24 cellular contexts compared by ENCODE assay signal in the genomic region with DNA sequence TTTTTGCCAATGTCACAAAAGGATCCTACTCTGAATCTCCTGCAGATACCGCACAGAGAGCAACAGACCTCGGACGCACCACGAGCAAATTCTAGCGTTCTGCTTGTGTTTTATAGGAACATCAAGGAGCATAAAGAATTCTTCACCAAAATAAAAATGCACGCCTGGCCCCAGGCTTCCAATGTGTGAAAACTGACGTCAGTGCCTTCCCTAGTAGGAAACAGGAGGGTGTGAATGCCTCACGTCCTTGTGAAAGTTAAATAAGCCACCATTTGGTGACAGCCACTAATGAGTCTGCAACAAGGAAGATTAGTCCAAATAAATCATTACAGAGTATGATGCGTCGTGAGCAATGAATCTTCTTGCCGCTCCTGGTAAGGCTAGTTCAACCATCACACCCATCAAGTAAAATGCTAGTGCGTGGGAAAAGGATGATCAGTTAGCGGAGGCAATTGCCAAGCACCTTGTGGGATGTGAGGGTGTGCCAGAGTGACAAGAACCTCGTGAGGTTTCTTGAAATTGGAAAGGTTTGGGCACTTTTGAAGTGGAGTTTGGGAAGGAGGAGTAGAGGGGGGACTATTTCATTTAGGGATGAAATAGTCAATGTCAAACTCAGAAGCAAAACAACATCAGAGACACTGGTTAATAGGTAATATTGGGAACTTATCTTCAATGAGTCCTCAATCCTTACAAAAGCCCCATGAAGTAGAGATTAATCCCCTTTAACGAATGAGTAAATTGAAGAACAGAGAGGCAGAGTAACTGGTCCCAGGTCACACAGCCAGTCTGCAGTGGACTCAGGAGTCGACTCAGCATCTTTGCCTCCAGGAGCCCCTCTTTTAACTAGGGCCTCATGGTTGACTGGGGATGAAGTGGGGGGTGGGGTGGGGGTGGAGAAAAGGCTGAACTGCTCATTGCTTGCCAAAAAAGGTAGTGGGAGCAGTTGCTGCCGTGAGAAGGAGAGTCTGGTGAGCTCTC.
A peak's percentile ranks its signal among the peaks of the same experiment; 100 is the strongest.
DNase-seq lines count a peak whose midpoint lies in the region; ATAC-seq and TF ChIP-seq lines count a peak whose summit lies in the region.
"Had no signal": no experiment of that assay in that cellular context is flagged by ENCODE, and none has a peak within 500 bp of the region (broad histone marks: within the 10 kb centered on the region; RNA-seq: fewer than 3 reads in every experiment).

No MANE protein-coding gene starts in this region.

- H3K9me3 Mint-ChIP-seq in type B pancreatic cell = peaks cover 3% of the 10 kb centered on the region
- H3K9me3 Mint-ChIP-seq: CD4-positive, alpha-beta T cell had no signal

- H3K27me3 Mint-ChIP-seq in type B pancreatic cell = peaks cover 3% of the 10 kb centered on the region
- H3K27me3 Mint-ChIP-seq: CD4-positive, alpha-beta T cell had no signal

- H3K4me1 Mint-ChIP-seq in type B pancreatic cell (ENCODE audit: unreplicated experiment) = peaks cover 18% of the 10 kb centered on the region

- peak; percentile 4 for DNase-seq in ELF-1 (ENCODE audit: low read depth, low spot score)
- peak; percentile 19 for DNase-seq in NCI-H69 (lab: John Stamatoyannopoulos, UW)
- no peak for DNase-seq in type B pancreatic cell (ENCODE audit: extremely low spot score, unreplicated experiment)
- DNase-seq in UCSD-AML1 (lab: John Stamatoyannopoulos, UW; ENCODE audit: unreplicated experiment) = no peak
- no peak for DNase-seq in sigmoid colon
- no peak for DNase-seq in midbrain (lab: John Stamatoyannopoulos, UW)
- DNase-seq: AML-193; CD4-positive, alpha-beta T cell; COR-L47; EL; GF-D8; KBM-7; MV-4-11; NCI-H1105 treated with DMSO at 0.1 percent for 48 hours; NCI-H146; NCI-H1930; NCI-H2107; NCI-H524 treated with DMSO at 0.1 percent for 48 hours; Right ventricle myocardium superior; RPMI8226 had no signal

- no peak overlapping the region for H3K4me3 ChIP-seq in sigmoid colon
- H3K4me3 ChIP-seq: A549; BLaER1 treated with 17β-estradiol and CSF1 and Interleukin-3, amounts not matched to agents 10 nM and 100 nM; SK-N-MC had no signal

- no peaks in the 10 kb centered on the region for H3K36me3 ChIP-seq in sigmoid colon

- TF ChIP-seq EP300 in sigmoid colon (IDR thresholded peaks at IDR 0.05) = no peak

- H3K27me3 ChIP-seq in sigmoid colon = no peaks in the 10 kb centered on the region
- H3K27me3 ChIP-seq: BLaER1 treated with 17β-estradiol and CSF1 and Interleukin-3, amounts not matched to agents 10 nM and 100 nM had no signal

- peak; percentile 46 for ATAC-seq in esophagus mucosa

- intact Hi-C loops in sigmoid colon (cut with DNase I) = no loop called here

- H3K4me3 Mint-ChIP-seq in type B pancreatic cell = no peak overlapping the region
- H3K4me3 Mint-ChIP-seq: CD4-positive, alpha-beta T cell had no signal

- no peaks in the 10 kb centered on the region for H3K9me3 ChIP-seq in sigmoid colon
- H3K9me3 ChIP-seq: A549 had no signal

- 80 to 83% methylated on average over 17 of the region's 17 CpGs for WGBS in sigmoid colon, 2 donors

- no peak for TF ChIP-seq POLR2A in sigmoid colon (IDR thresholded peaks at IDR 0.05)

- peaks cover 4% of the 10 kb centered on the region for H3K36me3 Mint-ChIP-seq in type B pancreatic cell

- TF ChIP-seq CTCF in type B pancreatic cell (conservative IDR thresholded peaks at IDR 0.05) (no peak), sigmoid colon (IDR thresholded peaks at IDR 0.05) (no peak)

- H3K27ac Mint-ChIP-seq in type B pancreatic cell = peak overlapping the region; percentile 72
- H3K27ac Mint-ChIP-seq: CD4-positive, alpha-beta T cell had no signal

- no peaks in the 10 kb centered on the region for H3K4me1 ChIP-seq in sigmoid colon
- H3K4me1 ChIP-seq: BLaER1 treated with 17β-estradiol and CSF1 and Interleukin-3, amounts not matched to agents 10 nM and 100 nM had no signal

- H3K27ac ChIP-seq in sigmoid colon = no peak overlapping the region
- H3K27ac ChIP-seq: A549; BLaER1 treated with 17β-estradiol and CSF1 and Interleukin-3, amounts not matched to agents 10 nM and 100 nM; SK-N-MC had no signal

Comparison
In these comparisons a context has a peak if more than half of its experiments do, and no peak if none do; other contexts are left out.
1. DNase-seq: peak in ELF-1 (single experiment) and NCI-H69 (single experiment); none in type B pancreatic cell (single experiment), UCSD-AML1 (single experiment), sigmoid colon (single experiment) and midbrain (single experiment).